In genomic region chr14:69505338-69506240, GRCh38 we compare ENCODE assay signal across 24 cellular contexts. TPM values are rescaled to one million over a fixed set of nuclear protein-coding genes. Genes with fewer than 3 reads are reported as not detected.
DNase-seq lines count a peak whose midpoint lies in the region; ATAC-seq and TF ChIP-seq lines count a peak whose summit lies in the region.
"Had no signal": no experiment of that assay in that cellular context is flagged by ENCODE, and none has a peak within 500 bp of the region (broad histone marks: within the 10 kb centered on the region; RNA-seq: fewer than 3 reads in every experiment).

No MANE protein-coding gene starts in this region.

- RAD21 ChIA-PET in HCT116 (lab: Charles Lee; ENCODE audit: low non-redundant PET in 1 of 2, low total read pairs in 2 of 2, uncharacterized antibody in 2 of 2, unreplicated experiment in 2 of 2) = no interaction called here

- intact Hi-C loops in HCT116 (cut with micrococcal nuclease) (no loop called here), PC-3 (cut with micrococcal nuclease) (no loop called here)

- H3K9ac ChIP-seq in HCT116 (ENCODE audit: low read length) = peak overlapping the region; percentile 2; the same call in 1 of the 2 replicates
- H3K9ac ChIP-seq in PC-3 (ENCODE audit: low read length) = no peak overlapping the region
- H3K9ac ChIP-seq: GM23248 had no signal

- H3K27me3 ChIP-seq in HCT116 (ENCODE audit: insufficient read depth, low read length) (no peaks in the 10 kb centered on the region), PC-3 (ENCODE audit: low read length) (peaks cover 18% of the 10 kb centered on the region), lung (ENCODE audit: control insufficient read depth, insufficient read depth) (no peaks in the 10 kb centered on the region)
- H3K27me3 ChIP-seq: breast epithelium, ovary, transverse colon had no signal

- peak overlapping the region; percentile 75 for H2AFZ ChIP-seq in HCT116 (ENCODE audit: low read depth, low read length, poor library complexity, severe bottlenecking)
- no peak overlapping the region for H2AFZ ChIP-seq in PC-3 (ENCODE audit: low read length)
- H2AFZ ChIP-seq: GM23248 had no signal

- peak overlapping the region; percentile 60 for H3K4me2 ChIP-seq in HCT116 (ENCODE audit: low read length)
- H3K4me2 ChIP-seq in PC-3 (ENCODE audit: low read length) = no peak overlapping the region

- 83 to 93% methylated on average over 8 of the region's 8 CpGs for WGBS in lung, 2 donors

- no peak for TF ChIP-seq CTCF in HCT116 (IDR thresholded peaks at IDR 0.05 in 2 of 3, conservative IDR thresholded peaks at IDR 0.05 in 1 of 3; ENCODE audit: borderline replicate concordance in 1 of 3, insufficient read depth in 1 of 3, low read depth in 2 of 3, low read length in 2 of 3)
- TF ChIP-seq CTCF in PC-3 (conservative IDR thresholded peaks at IDR 0.05; ENCODE audit: low read depth, low read length) = no peak
- TF ChIP-seq CTCF in lung (IDR thresholded peaks at IDR 0.05; ENCODE audit: control extremely low read depth, extremely low read depth) = no peak

- no peak for TF ChIP-seq POLR2A in HCT116 (IDR thresholded peaks at IDR 0.05; ENCODE audit: borderline replicate concordance, extremely low read depth, insufficient read depth, insufficient read length)

- CTCF ChIA-PET in HCT116 (lab: Charles Lee) = interaction anchor here (0.7 to 1.5 kb wide), 4 partner anchors 13 to 103 kb away, joined by 3 to 5 read pairs (median 3); no protein-coding TSS in a partner anchor
- CTCF ChIA-PET in PC-3 (lab: Charles Lee) = no interaction called here

- H4K20me1 ChIP-seq in HCT116 (ENCODE audit: insufficient read depth) = no peaks in the 10 kb centered on the region
- no peaks in the 10 kb centered on the region for H4K20me1 ChIP-seq in PC-3 (ENCODE audit: low read length)

- DNase-seq in DMS79 treated with DMSO at 0.1 percent for 48 hours (lab: John Stamatoyannopoulos, UW) = peak; percentile 53
- no peak for DNase-seq in DMS79 (lab: John Stamatoyannopoulos, UW)
- DNase-seq in HCT116 (ENCODE audit: low read depth, low spot score) = peak; percentile 43
- no peak for DNase-seq in PC-3
- no peak for DNase-seq in lung (ENCODE audit: low spot score)
- no peak for DNase-seq in stimulated activated naive CD8-positive, alpha-beta T cell treated with anti-CD3 and anti-CD28 coated beads, Interleukin-15, Interleukin-2, amounts not matched to agents 100 U/mL and 50 U/mL, for 24 hours
- DNase-seq in GM03348 (ENCODE audit: low spot score) = no peak
- DNase-seq: activated CD4-positive, alpha-beta memory T cell treated with anti-CD3 and anti-CD28 coated beads for 36 hours; activated effector memory CD4-positive, alpha-beta T cell treated with anti-CD3 and anti-CD28 coated beads, Interleukin-2, amount 50 U/mL, for 16 hours; AML-193; cortex of kidney; GM23248; natural killer cell; NCI-H1930; NCI-H524; ovary; right cardiac atrium; stomach; T-helper 9 cell; transverse colon had no signal

- BruUV-seq in HCT116 (replicated peaks; lab: Mats Ljungman, UMichigan) (no TSS peak), PC-3 (replicated peaks; lab: Mats Ljungman, UMichigan) (no TSS peak)

- H3K4me1 ChIP-seq in HCT116 (ENCODE audit: control insufficient read depth in 1 of 2, insufficient read depth in 2 of 2, low read length in 2 of 2) = peaks cover 8 to 20% of the 10 kb centered on the region in 2 experiments
- H3K4me1 ChIP-seq in PC-3 (ENCODE audit: insufficient read depth, low read length) = no peaks in the 10 kb centered on the region
- H3K4me1 ChIP-seq in lung (ENCODE audit: control insufficient read depth in 2 of 2, insufficient read depth in 2 of 2, low read length in 2 of 2) = no peaks in the 10 kb centered on the region
- H3K4me1 ChIP-seq: breast epithelium had no signal

- H3K9me3 ChIP-seq in HCT116 (ENCODE audit: control insufficient read depth in 1 of 2, insufficient read depth in 1 of 2, low read depth in 1 of 2, low read length in 2 of 2) (no peaks in the 10 kb centered on the region), PC-3 (ENCODE audit: low read length) (no peaks in the 10 kb centered on the region), lung (ENCODE audit: control insufficient read depth in 2 of 2, insufficient read depth in 1 of 2, low read length in 1 of 2) (no peaks in the 10 kb centered on the region)
- H3K9me3 ChIP-seq: breast epithelium, ovary, stomach, transverse colon had no signal

- H3K79me2 ChIP-seq in HCT116 (ENCODE audit: insufficient read depth, low read length) (no peaks in the 10 kb centered on the region), PC-3 (ENCODE audit: low read length) (no peaks in the 10 kb centered on the region)

- 0 out of 4 replicates have a peak overlapping the region, but pooled peaks of 1 of the 2 experiments have one; percentile 12 for H3K4me3 ChIP-seq in HCT116 (replicated peaks in 1 of 2; ENCODE audit: low read depth in 1 of 2, low read length in 2 of 2)
- H3K4me3 ChIP-seq in PC-3 (ENCODE audit: low read length) = no peak overlapping the region
- no peak overlapping the region for H3K4me3 ChIP-seq in lung
- H3K4me3 ChIP-seq: breast epithelium, GM23248, K562, ovary, stomach, transverse colon had no signal

- H3K36me3 ChIP-seq in HCT116 (ENCODE audit: control insufficient read depth in 1 of 2, insufficient read depth in 2 of 2, low read length in 2 of 2) = no peaks in the 10 kb centered on the region
- no peaks in the 10 kb centered on the region for H3K36me3 ChIP-seq in PC-3 (ENCODE audit: low read depth, low read length)
- H3K36me3 ChIP-seq in lung (ENCODE audit: control insufficient read depth in 2 of 2, insufficient read depth in 2 of 2, low read length in 2 of 2) = no peaks in the 10 kb centered on the region
- H3K36me3 ChIP-seq: breast epithelium, ovary, stomach, transverse colon had no signal

- ATAC-seq in HCT116 (peak; percentile 69), PC-3 (peak; percentile 28), lung (ENCODE audit: insufficient read depth, low FRiP score) (peak; percentile 68), HG03457 (IDR thresholded peaks at IDR 0.05; ENCODE audit: unreplicated experiment) (no peak)
- ATAC-seq in stimulated activated naive CD8-positive, alpha-beta T cell treated with anti-CD3 and anti-CD28 coated beads, Interleukin-15, Interleukin-2, amounts not matched to agents 100 U/mL and 50 U/mL, for 24 hours = no peak
- ATAC-seq: K562, natural killer cell, right cardiac atrium had no signal

- H3F3A ChIP-seq in PC-3 (ENCODE audit: low read length, unreplicated experiment) = no peaks in the 10 kb centered on the region

- H3K27ac ChIP-seq in HCT116 (ENCODE audit: low read depth, low read length) (no peak overlapping the region; the same call in 1 of the 2 replicates), PC-3 (ENCODE audit: low read length) (no peak overlapping the region), lung (ENCODE audit: low read depth in 1 of 2, low read length in 1 of 2) (peak overlapping the region in 1 of 2 donors; percentile 26)
- H3K27ac ChIP-seq: 22Rv1, breast epithelium, GM23248, ovary, stomach, transverse colon had no signal

- no peak for TF ChIP-seq RAD21 in HCT116 (IDR thresholded peaks at IDR 0.05; ENCODE audit: low read depth)

- POLR2A ChIA-PET in HCT116 (lab: Charles Lee) = no interaction called here
- POLR2A ChIA-PET in PC-3 (lab: Charles Lee; ENCODE audit: unreplicated experiment) = interaction anchor here (0.6 kb wide), 1 partner anchor 373 kb away, joined by 4 read pairs; no protein-coding TSS in a partner anchor

- H3K9me2 ChIP-seq in HCT116 (ENCODE audit: insufficient read depth) (no peaks in the 10 kb centered on the region), PC-3 (replicated peaks; ENCODE audit: low read length) (no peaks in the 10 kb centered on the region)

TF ChIP-seq in HCT116, 20 proteins besides CTCF, POLR2A, EP300 and RAD21:
- TF ChIP-seq TCF7L2 (IDR thresholded peaks at IDR 0.05; ENCODE audit: borderline replicate concordance, extremely low read depth, insufficient read depth, insufficient read length) (no peak), ZFX (IDR thresholded peaks at IDR 0.05) (no peak), ZNF274 (IDR thresholded peaks at IDR 0.05; ENCODE audit: low read depth, low read length) (no peak), JUND (IDR thresholded peaks at IDR 0.05) (peak; percentile 60), ELF1 (IDR thresholded peaks at IDR 0.05; ENCODE audit: borderline replicate concordance, low read depth) (no peak), POLR2AphosphoS5 (IDR thresholded peaks at IDR 0.05; ENCODE audit: low read depth, low read length) (no peak), SP1 (IDR thresholded peaks at IDR 0.05; ENCODE audit: low read depth) (peak; percentile 34), ATF3 (IDR thresholded peaks at IDR 0.05) (no peak), EZH2 (IDR thresholded peaks at IDR 0.05) (no peak), FOSL1 (IDR thresholded peaks at IDR 0.05; ENCODE audit: low read depth) (peak; percentile 64; the same call in 1 of the 2 replicates), MAX (IDR thresholded peaks at IDR 0.05) (0 out of 2 replicates have a peak, but pooled peaks have one; percentile 27)

RNA-seq across cellular contexts. Expression of gene PLEKHD1, which starts 21.1 kb away (rescaled TPM):
- total RNA-seq in HCT116 (2021; ENCODE audit: unreplicated experiment) (1.2 TPM), PC-3 (2014; rRNA removed) (0.15 and 0.35 TPM in 2 replicates), lung (under 1 TPM in 1 of 2 donors, not detected in 1; 0.83 TPM)
- polyA plus RNA-seq in HCT116 (2012) = 0.52 and 0.66 TPM in 2 replicates
- polyA plus RNA-seq in lung = under 1 TPM; 0.11 to 0.33 TPM
- total RNA-seq: GM23248, K562 had no signal
- polyA plus RNA-seq: GM23248, K562 had no signal

Comparison
In these comparisons a context has a peak if more than half of its experiments do, and no peak if none do; other contexts are left out.
1. DNase-seq: peak in DMS79 treated with DMSO at 0.1 percent for 48 hours (single experiment) and HCT116 (single experiment); none in DMS79 (single experiment), PC-3 (single experiment), lung (single experiment), stimulated activated naive CD8-positive, alpha-beta T cell treated with anti-CD3 and anti-CD28 coated beads, Interleukin-15, Interleukin-2, amounts not matched to agents 100 U/mL and 50 U/mL, for 24 hours (single experiment) and GM03348 (single experiment).
2. ATAC-seq: peak in HCT116 (single experiment), PC-3 (single experiment) and lung (single experiment); none in stimulated activated naive CD8-positive, alpha-beta T cell treated with anti-CD3 and anti-CD28 coated beads, Interleukin-15, Interleukin-2, amounts not matched to agents 100 U/mL and 50 U/mL, for 24 hours (single experiment) and HG03457 (single experiment).